ENCODE assay signal across 8 cellular contexts in genomic region chr2:177763532-177764265, GRCh38.
DNase-seq lines count a peak whose midpoint lies in the region; ATAC-seq, FAIRE-seq and TF ChIP-seq lines count a peak whose summit lies in the region.

No MANE protein-coding gene starts in this region.

- FAIRE-seq in A549 (lab: Jason Lieb, UNC): no peak
- peak; percentile 73 for FAIRE-seq in GM18507 (lab: Jason Lieb, UNC)
- peak; percentile 77 for FAIRE-seq in TTC549 (lab: Jason Lieb, UNC)

- WGBS in A549 (ENCODE audit: missing lambda C conversion rate): 46% methylated on average over 13 of the region's 14 CpGs

- no peaks in the 10 kb centered on the region for H3K36me3 Mint-ChIP-seq in brain

- peak overlapping the region in 1 of 2 experiments; percentile 33; a peak in 1 of 6 replicates for H3K27ac ChIP-seq in A549

- DNase-seq in A549 (ENCODE audit: low read depth in 1 of 2, low spot score in 1 of 2): peak; percentile 45 to 72
- peak; percentile 49 for DNase-seq in GM18507 (ENCODE audit: extremely low spot score, insufficient read length, low read depth)
- DNase-seq in NCI-H1694 (lab: John Stamatoyannopoulos, UW): peak; percentile 82
- peak; percentile 85 for DNase-seq in iPS-NIHi7 (ENCODE audit: extremely low spot score)
- peak; percentile 66 to 70 for DNase-seq in stimulated activated CD4-positive, alpha-beta T cell treated with anti-CD3 and anti-CD28 coated beads, Interleukin-15, amount 100 ng/mL, for 48 hours (ENCODE audit: low read depth in 2 of 2)

- peaks cover 22% of the 10 kb centered on the region for H3K4me1 Mint-ChIP-seq in brain

- ATAC-seq in A549: peak; percentile 96 to 99
- peak; percentile 99 for ATAC-seq in HG02943 (IDR thresholded peaks at IDR 0.05; ENCODE audit: low read depth, unreplicated experiment)

- H3K9me3 Mint-ChIP-seq in brain: no peaks in the 10 kb centered on the region

- POLR2A ChIA-PET in A549 (lab: Yijun Ruan, JAX): interaction anchor here (0.5 kb wide), 1 partner anchor 614 kb away, joined by 4 read pairs; no protein-coding TSS in a partner anchor

- TF ChIP-seq RAD21 in A549 (conservative IDR thresholded peaks at IDR 0.05 in 1 of 2, IDR thresholded peaks at IDR 0.05 in 1 of 2): peak; percentile 23 to 46; a peak in 4 of 5 replicates

- TF ChIP-seq CTCF in A549 (IDR thresholded peaks at IDR 0.05): peak; percentile 76
- TF ChIP-seq CTCF in brain (conservative IDR thresholded peaks at IDR 0.05): peak; percentile 74 to 90

- peak overlapping the region; percentile 58 for H3K4me2 ChIP-seq in A549

- no peaks in the 10 kb centered on the region for H3K9me3 ChIP-seq in A549

- H3K4me3 ChIP-seq in A549: no peak overlapping the region

- no peak for TF ChIP-seq POLR2A in A549 (IDR thresholded peaks at IDR 0.05; ENCODE audit: low read length)

- 0 out of 3 replicates have a peak, but pooled peaks cover 3% of the 10 kb centered on the region for H3K4me1 ChIP-seq in A549

- peak overlapping the region in 2 of 5 experiments; percentile 28 to 88 for H3K27ac Mint-ChIP-seq in brain

- TF ChIP-seq EP300 in A549 (IDR thresholded peaks at IDR 0.05): no peak

- H3K4me3 Mint-ChIP-seq in brain: no peak overlapping the region

- peaks cover 14% of the 10 kb centered on the region for H3K27me3 Mint-ChIP-seq in brain

- CTCF ChIA-PET in A549 (lab: Yijun Ruan, JAX): interaction anchor here (0.6 to 5.3 kb wide), 19 partner anchors 10 to 608 kb away, joined by 3 to 46 read pairs (median 3); no protein-coding TSS in a partner anchor

TF ChIP-seq in A549, 52 proteins besides CTCF, POLR2A, EP300 and RAD21:
- no peak for TF ChIP-seq RARB (CRISPR knock-in tag; IDR thresholded peaks at IDR 0.05)
- TF ChIP-seq EHMT2 (IDR thresholded peaks at IDR 0.05; ENCODE audit: low read depth): no peak
- peak; percentile 45; the same call in 1 of the 2 replicates for TF ChIP-seq MAX (IDR thresholded peaks at IDR 0.05)
- 0 out of 4 replicates have a peak, but pooled peaks of 1 of the 2 experiments have one; percentile 21 for TF ChIP-seq CEBPB (IDR thresholded peaks at IDR 0.05)
- TF ChIP-seq MAFK (IDR thresholded peaks at IDR 0.05; ENCODE audit: partially characterized antibody): no peak
- peak; percentile 46 for TF ChIP-seq SMC3 (IDR thresholded peaks at IDR 0.05)
- no peak for TF ChIP-seq CBX8 (IDR thresholded peaks at IDR 0.05)
